7 cellular contexts compared by ENCODE assay signal in the genomic region with DNA sequence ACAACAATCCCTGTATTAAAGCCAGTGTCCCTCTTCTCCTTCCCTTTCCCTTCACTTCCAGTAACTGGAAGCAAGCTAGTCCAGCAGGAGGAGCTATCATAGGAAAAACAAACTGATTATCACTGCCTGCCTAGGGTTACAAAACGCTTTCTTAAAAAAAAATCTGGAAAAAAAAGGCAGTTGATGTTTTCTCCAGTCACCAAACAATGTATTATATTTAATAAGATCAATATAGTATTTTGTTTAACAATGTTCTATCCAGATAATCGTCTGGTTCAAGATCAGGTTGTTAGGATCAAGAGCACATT.
DNase-seq lines count a peak whose midpoint lies in the region; ATAC-seq, FAIRE-seq and TF ChIP-seq lines count a peak whose summit lies in the region.

No MANE protein-coding gene starts in this region.

- H3K4me3 Mint-ChIP-seq in stimulated activated memory B cell treated with anti-CD40 and anti-IgM and Interleukin-4, amounts not matched to agents 10 μg/mL and 1 μg/mL and 100 μg/mL, for 72 hours, result no peak overlapping the region

- no peak for TF ChIP-seq POLR2A in adrenal gland (IDR thresholded peaks at IDR 0.05)

- H3K27me3 ChIP-seq in adrenal gland (no peaks in the 10 kb centered on the region), left ventricle myocardium inferior (ENCODE audit: low read depth) (no peaks in the 10 kb centered on the region)

- H3K27ac ChIP-seq in adrenal gland (peak overlapping the region in 2 of 5 donors; percentile 26 to 47), left ventricle myocardium inferior (replicated peaks) (peak overlapping the region; percentile 31)

- H3K4me1 ChIP-seq in adrenal gland (replicated peaks in 1 of 2) (peaks cover 0 to 22% of the 10 kb centered on the region in 2 donors), left ventricle myocardium inferior (peaks cover 24% of the 10 kb centered on the region)

- intact Hi-C loops in adrenal gland (cut with DNase I) (no loop called here), left ventricle myocardium inferior (cut with micrococcal nuclease) (loop anchor here (10.0 kb wide), 1 partner anchor 706 kb away; no protein-coding TSS in a partner anchor)

- H3K4me3 ChIP-seq in adrenal gland, result no peak overlapping the region
- no peak overlapping the region for H3K4me3 ChIP-seq in left ventricle myocardium inferior

- peak overlapping the region; percentile 44 for H3K27ac Mint-ChIP-seq in stimulated activated memory B cell treated with anti-CD40 and anti-IgM and Interleukin-4, amounts not matched to agents 10 μg/mL and 1 μg/mL and 100 μg/mL, for 72 hours

- peak in 5 of 6 experiments; percentile 20 to 48 (median 42) for TF ChIP-seq CTCF in adrenal gland (IDR thresholded peaks at IDR 0.05)
- TF ChIP-seq CTCF in left ventricle myocardium inferior (IDR thresholded peaks at IDR 0.05; ENCODE audit: borderline replicate concordance), result peak; percentile 70

- H3K27me3 Mint-ChIP-seq in stimulated activated memory B cell treated with anti-CD40 and anti-IgM and Interleukin-4, amounts not matched to agents 10 μg/mL and 1 μg/mL and 100 μg/mL, for 72 hours, result no peaks in the 10 kb centered on the region

- FAIRE-seq in RCC 7860 (lab: Jason Lieb, UNC), result no peak

- no peaks in the 10 kb centered on the region for H3K4me1 Mint-ChIP-seq in stimulated activated memory B cell treated with anti-CD40 and anti-IgM and Interleukin-4, amounts not matched to agents 10 μg/mL and 1 μg/mL and 100 μg/mL, for 72 hours

- 33 to 37% (median 34%) methylated on average over 2 of the region's 2 CpGs for WGBS in adrenal gland, 4 donors

- no peak for ATAC-seq in stimulated activated memory B cell treated with anti-CD40 and anti-IgM and Interleukin-4, amounts not matched to agents 10 μg/mL and 1 μg/mL and 100 μg/mL, for 72 hours
- ATAC-seq in GM21786 (IDR thresholded peaks at IDR 0.05; ENCODE audit: unreplicated experiment), result no peak

- H3K36me3 ChIP-seq in adrenal gland (replicated peaks in 1 of 2) (peaks cover 0 to 41% of the 10 kb centered on the region in 2 donors), left ventricle myocardium inferior (peaks cover 90% of the 10 kb centered on the region)

- no peaks in the 10 kb centered on the region for H3K9me3 Mint-ChIP-seq in stimulated activated memory B cell treated with anti-CD40 and anti-IgM and Interleukin-4, amounts not matched to agents 10 μg/mL and 1 μg/mL and 100 μg/mL, for 72 hours

- DNase-seq in H4 (ENCODE audit: low spot score) (peak; percentile 39), adrenal gland (no peak), left ventricle myocardium inferior (no peak), RCC 7860 (ENCODE audit: low spot score) (no peak), NCI-H510A (lab: John Stamatoyannopoulos, UW) (no peak)

- H3K9me3 ChIP-seq in adrenal gland (replicated peaks in 1 of 3), result no peaks in the 10 kb centered on the region
- H3K9me3 ChIP-seq in left ventricle myocardium inferior (replicated peaks), result no peaks in the 10 kb centered on the region

- H3K36me3 Mint-ChIP-seq in stimulated activated memory B cell treated with anti-CD40 and anti-IgM and Interleukin-4, amounts not matched to agents 10 μg/mL and 1 μg/mL and 100 μg/mL, for 72 hours, result peaks cover 45% of the 10 kb centered on the region
